8 cellular contexts compared by ENCODE assay signal in genomic region chr9:70438341-70438924, GRCh38. TPM values are rescaled to one million over a fixed set of nuclear protein-coding genes. Genes with fewer than 3 reads are reported as not detected.
DNase-seq lines count a peak whose midpoint lies in the region; ATAC-seq and TF ChIP-seq lines count a peak whose summit lies in the region.

No MANE protein-coding gene starts in this region.

- DNase-seq in HCEC 1CT (peak; percentile 93), foreskin fibroblast (peak; percentile 90 to 92), sigmoid colon (peak; percentile 86), AG20443 (ENCODE audit: low spot score) (no peak)

- WGBS in sigmoid colon, 2 donors = 38 to 54% methylated on average over 3 of the region's 3 CpGs

- peak in 1 of 2 donors; percentile 13 for TF ChIP-seq POLR2A in sigmoid colon (IDR thresholded peaks at IDR 0.05)

- no peak overlapping the region for H3K4me3 ChIP-seq in foreskin fibroblast (ENCODE audit: low read depth in 1 of 2, low read length in 2 of 2)
- H3K4me3 ChIP-seq in sigmoid colon = no peak overlapping the region

- intact Hi-C loops in sigmoid colon (cut with DNase I) = no loop called here

- no peaks in the 10 kb centered on the region for H3K9me3 ChIP-seq in sigmoid colon

- TF ChIP-seq CTCF in foreskin fibroblast (IDR thresholded peaks at IDR 0.05; ENCODE audit: low read depth, low read length) (no peak), sigmoid colon (IDR thresholded peaks at IDR 0.05) (no peak)

- peak; percentile 20 to 68 (median 24) for TF ChIP-seq EP300 in sigmoid colon (IDR thresholded peaks at IDR 0.05)

- peaks cover 0 to 49% (median 28%) of the 10 kb centered on the region in 4 donors for H3K4me1 ChIP-seq in sigmoid colon

- H3K27ac ChIP-seq in sigmoid colon = peak overlapping the region; percentile 41 to 59 (median 58)

- no peaks in the 10 kb centered on the region for H3K36me3 ChIP-seq in sigmoid colon

- ATAC-seq in SK-N-SH treated with all-trans-retinoic acid at 6 μM for 48 hours = peak; percentile 61
- no peak for ATAC-seq in GM18873 (IDR thresholded peaks at IDR 0.05; ENCODE audit: low FRiP score, unreplicated experiment)
- ATAC-seq in GM19351 (IDR thresholded peaks at IDR 0.05; ENCODE audit: unreplicated experiment) = no peak
- no peak for ATAC-seq in HG03280 (IDR thresholded peaks at IDR 0.05; ENCODE audit: unreplicated experiment)

- H3K27me3 ChIP-seq in sigmoid colon = no peaks in the 10 kb centered on the region

TF ChIP-seq in SK-N-SH treated with all-trans-retinoic acid at 6 μM for 48 hours, 23 proteins besides CTCF, POLR2A, EP300 and RAD21:
- TF ChIP-seq ZFP3 (CRISPR knock-in tag; IDR thresholded peaks at IDR 0.05) (no peak), ZC3H10 (CRISPR knock-in tag; IDR thresholded peaks at IDR 0.05) (no peak), TSHZ2 (CRISPR knock-in tag; IDR thresholded peaks at IDR 0.05) (no peak), ESRRG (CRISPR knock-in tag; IDR thresholded peaks at IDR 0.05) (no peak), PATZ1 (CRISPR knock-in tag; IDR thresholded peaks at IDR 0.05; ENCODE audit: borderline replicate concordance) (no peak), CSDC2 (CRISPR knock-in tag; IDR thresholded peaks at IDR 0.05) (no peak), OSR1 (CRISPR knock-in tag; IDR thresholded peaks at IDR 0.05) (no peak)

RNA-seq across cellular contexts. Expression of gene KLF9, which starts 24.0 kb away (rescaled TPM):
- 100 to 1,000 TPM; 120 to 184 (median 159) TPM for total RNA-seq in sigmoid colon
- 10 to 100 TPM; 20.4 to 23.7 (median 22.0) TPM for polyA plus RNA-seq in sigmoid colon
